9 cellular contexts compared by ENCODE assay signal in genomic region chr20:23782366-23782983, GRCh38. TPM values are rescaled to one million over a fixed set of nuclear protein-coding genes. Genes with fewer than 3 reads are reported as not detected.
DNase-seq lines count a peak whose midpoint lies in the region; ATAC-seq and TF ChIP-seq lines count a peak whose summit lies in the region.
"Had no signal": no experiment of that assay in that cellular context is flagged by ENCODE, and none has a peak within 500 bp of the region (broad histone marks: within the 10 kb centered on the region; RNA-seq: fewer than 3 reads in every experiment).

No MANE protein-coding gene starts in this region.

- H3K9me3 ChIP-seq in parathyroid adenoma (ENCODE audit: control insufficient read depth, low read length) (no peaks in the 10 kb centered on the region), vagina (no peaks in the 10 kb centered on the region)

- POLR2A ChIA-PET in BJ (lab: Charles Lee), result no interaction called here

- H3K9ac ChIP-seq in parathyroid adenoma, result no peak overlapping the region

- no peak overlapping the region for H2AFZ ChIP-seq in parathyroid adenoma

- no peak for TF ChIP-seq POLR2A in vagina (IDR thresholded peaks at IDR 0.05)

- H3K4me3 ChIP-seq in BJ (ENCODE audit: low read depth, low read length), result no peak overlapping the region
- no peak overlapping the region for H3K4me3 ChIP-seq in GM12865 (ENCODE audit: low read depth, low read length)
- no peak overlapping the region for H3K4me3 ChIP-seq in parathyroid adenoma (ENCODE audit: low read depth, low read length)
- H3K4me3 ChIP-seq in vagina, result no peak overlapping the region

- H3K27ac ChIP-seq in parathyroid adenoma (no peak overlapping the region), vagina (no peak overlapping the region)

- TF ChIP-seq CTCF in BJ (IDR thresholded peaks at IDR 0.05; ENCODE audit: insufficient read depth, low read depth, low read length) (peak; percentile 66), GM12865 (IDR thresholded peaks at IDR 0.05; ENCODE audit: insufficient read depth, low read depth, low read length, missing control alignments) (peak; percentile 69), parathyroid adenoma (IDR thresholded peaks at IDR 0.05) (peak; percentile 24), vagina (IDR thresholded peaks at IDR 0.05) (no peak)

- H3K27me3 ChIP-seq in BJ (ENCODE audit: control insufficient read depth, insufficient read depth, low read length) (no peaks in the 10 kb centered on the region), parathyroid adenoma (ENCODE audit: control insufficient read depth, insufficient read depth, low read length) (no peaks in the 10 kb centered on the region), vagina (no peaks in the 10 kb centered on the region)

- H3K4me1 ChIP-seq in parathyroid adenoma, result no peaks in the 10 kb centered on the region
- no peaks in the 10 kb centered on the region for H3K4me1 ChIP-seq in vagina

- H3K36me3 ChIP-seq in BJ (ENCODE audit: control insufficient read depth, insufficient read depth, low read length), result no peaks in the 10 kb centered on the region
- no peaks in the 10 kb centered on the region for H3K36me3 ChIP-seq in parathyroid adenoma (ENCODE audit: control insufficient read depth, insufficient read depth, low read length)
- no peaks in the 10 kb centered on the region for H3K36me3 ChIP-seq in vagina

- no peaks in the 10 kb centered on the region for H3K79me2 ChIP-seq in parathyroid adenoma

- H3K4me2 ChIP-seq in parathyroid adenoma (ENCODE audit: low read length), result no peak overlapping the region

- intact Hi-C loops in vagina (cut with DNase I), result no loop called here

- no peak for DNase-seq in BJ (ENCODE audit: low read depth)
- DNase-seq in GM12865 (ENCODE audit: low read depth), result peak; percentile 28
- peak; percentile 28 for DNase-seq in NCI-H526 treated with DMSO at 0.1 percent for 48 hours (lab: John Stamatoyannopoulos, UW)
- peak; percentile 58 for DNase-seq in ecto neural progenitor cell (ENCODE audit: low spot score)
- no peak for DNase-seq in NCI-H2107 treated with DMSO at 0.1 percent for 48 hours (lab: John Stamatoyannopoulos, UW; ENCODE audit: unreplicated experiment)
- no peak for DNase-seq in vagina (ENCODE audit: extremely low spot score in 2 of 2)

- no peak for ATAC-seq in GM21360 (IDR thresholded peaks at IDR 0.05; ENCODE audit: unreplicated experiment)
- ATAC-seq: left colon had no signal

- CTCF ChIA-PET in BJ (lab: Yijun Ruan, JAX), result interaction anchor here (0.7 to 1.9 kb wide), 4 partner anchors 12 to 114 kb away, joined by 3 to 5 read pairs (median 4); no protein-coding TSS in a partner anchor

RNA-seq across cellular contexts. Expression of gene CST1, which starts 31.7 kb away (rescaled TPM):
- polyA plus RNA-seq in BJ (2011; rRNA removed), result not detected in 2 replicates
- not detected in 2 replicates for polyA minus RNA-seq in BJ (2011; rRNA and poly(A)+ RNA removed)
- not detected for total RNA-seq in vagina
- total RNA-seq: left colon had no signal

RNA-seq across cellular contexts. Expression of gene CST2, which starts 44.1 kb away (rescaled TPM):
- not detected in 2 replicates for polyA plus RNA-seq in BJ (2011; rRNA removed)
- not detected in 2 replicates for polyA minus RNA-seq in BJ (2011; rRNA and poly(A)+ RNA removed)
- total RNA-seq in vagina, result not detected
- total RNA-seq: left colon had no signal

Comparison
In these comparisons a context has a peak if more than half of its experiments do, and no peak if none do; other contexts are left out.
1. DNase-seq: peak in GM12865 (single experiment), NCI-H526 treated with DMSO at 0.1 percent for 48 hours (single experiment) and ecto neural progenitor cell (single experiment); none in BJ (single experiment), NCI-H2107 treated with DMSO at 0.1 percent for 48 hours (single experiment) and vagina (0 of 2).
2. CTCF ChIP-seq: peak in BJ (single experiment), GM12865 (single experiment) and parathyroid adenoma (single experiment); none in vagina (0 of 3).